21 cellular contexts compared by ENCODE assay signal in genomic region chr11:66178183-66178582, GRCh38.
DNase-seq lines count a peak whose midpoint lies in the region; ATAC-seq, FAIRE-seq and TF ChIP-seq lines count a peak whose summit lies in the region.
"Had no signal": no experiment of that assay in that cellular context is flagged by ENCODE, and none has a peak within 500 bp of the region (broad histone marks: within the 10 kb centered on the region; RNA-seq: fewer than 3 reads in every experiment).

No MANE protein-coding gene starts in this region.

- no peaks in the 10 kb centered on the region for H3K79me2 ChIP-seq in K562 (ENCODE audit: control insufficient read depth, insufficient read depth, low read length)

- in situ Hi-C loops in K562 (cut with MboI) = no loop called here

- H3K4me1 Mint-ChIP-seq in WTC11 = 0 out of 2 replicates have a peak, but pooled peaks cover 3% of the 10 kb centered on the region

- H3K9ac ChIP-seq in K562 (ENCODE audit: insufficient read depth in 1 of 2, low read depth in 2 of 2, low read length in 2 of 2) = no peak overlapping the region
- H3K9ac ChIP-seq: BLaER1 treated with 17β-estradiol and CSF1 and Interleukin-3, amounts not matched to agents 10 nM and 100 nM had no signal

- H3K36me3 Mint-ChIP-seq in WTC11 = no peaks in the 10 kb centered on the region

- BruUV-seq in K562 (replicated peaks; lab: Mats Ljungman, UMichigan) = no TSS peak

- FAIRE-seq in K562 (lab: Jason Lieb, UNC) = no peak
- FAIRE-seq: A549, D721Med, GM12891 had no signal

- no peak for TF ChIP-seq EP300 in K562 (IDR thresholded peaks at IDR 0.05; ENCODE audit: low read length)

- ATAC-seq in WTC11 (no peak), K562 (no peak)
- ATAC-seq: A549; CD8-positive, alpha-beta T cell had no signal

- no peaks in the 10 kb centered on the region for H3K9me3 ChIP-seq in HEK293 (ENCODE audit: control insufficient read depth, insufficient read depth, low read depth, low read length)
- H3K9me3 ChIP-seq in K562 (replicated peaks; ENCODE audit: control insufficient read depth, insufficient read depth, low read depth, low read length) = no peaks in the 10 kb centered on the region
- H3K9me3 ChIP-seq: A549; BLaER1 treated with 17β-estradiol and CSF1 and Interleukin-3, amounts not matched to agents 10 nM and 100 nM; Caco-2 had no signal

- H3K27ac ChIP-seq in HEK293 (ENCODE audit: extremely low read depth, low read depth, low read length) = no peak overlapping the region
- no peak overlapping the region for H3K27ac ChIP-seq in K562 (ENCODE audit: extremely low read depth, low read depth, low read length)
- H3K27ac ChIP-seq: A549; BLaER1 treated with 17β-estradiol and CSF1 and Interleukin-3, amounts not matched to agents 10 nM and 100 nM; C4-2B had no signal

- intact Hi-C loops in K562 (cut with micrococcal nuclease) = no loop called here

- H3K36me3 ChIP-seq in HEK293 (ENCODE audit: control insufficient read depth in 2 of 2, insufficient read depth in 1 of 2, low read length in 2 of 2) (no peaks in the 10 kb centered on the region), K562 (ENCODE audit: control insufficient read depth, insufficient read depth, low read length) (no peaks in the 10 kb centered on the region)

- 0 out of 2 replicates have a peak, but pooled peaks cover 3% of the 10 kb centered on the region for H3K9me3 Mint-ChIP-seq in WTC11
- H3K9me3 Mint-ChIP-seq: CD4-positive, alpha-beta T cell; CD8-positive, alpha-beta T cell had no signal

- H3K27ac Mint-ChIP-seq in WTC11 = no peak overlapping the region
- H3K27ac Mint-ChIP-seq: B cell; CD8-positive, alpha-beta T cell had no signal

- H3K4me3 ChIP-seq in HEK293 (ENCODE audit: low read depth, low read length) (no peak overlapping the region), K562 (no peak overlapping the region)
- H3K4me3 ChIP-seq: A549; BLaER1 treated with 17β-estradiol and CSF1 and Interleukin-3, amounts not matched to agents 10 nM and 100 nM had no signal

- no peak for TF ChIP-seq POLR2A in K562 (conservative IDR thresholded peaks at IDR 0.05)

- H3K4me1 ChIP-seq in HEK293 (ENCODE audit: control insufficient read depth, insufficient read depth, low read length) = no peaks in the 10 kb centered on the region
- H3K4me1 ChIP-seq in K562 (replicated peaks in 1 of 2; ENCODE audit: control insufficient read depth in 2 of 2, insufficient read depth in 2 of 2, low read length in 2 of 2) = no peaks in the 10 kb centered on the region; a peak in 1 of 5 replicates

- no peak overlapping the region for H3K4me3 Mint-ChIP-seq in WTC11
- H3K4me3 Mint-ChIP-seq: B cell; CD4-positive, alpha-beta T cell; CD8-positive, alpha-beta T cell had no signal

- no peak overlapping the region for H3K4me2 ChIP-seq in K562 (ENCODE audit: insufficient read depth, low read length)
- H3K4me2 ChIP-seq: A549; BLaER1 treated with 17β-estradiol and CSF1 and Interleukin-3, amounts not matched to agents 10 nM and 100 nM had no signal

- no peak overlapping the region for H2AFZ ChIP-seq in K562 (ENCODE audit: low read depth, low read length)

- no peaks in the 10 kb centered on the region for H3K27me3 Mint-ChIP-seq in WTC11 (ENCODE audit: low read depth)
- H3K27me3 Mint-ChIP-seq: B cell; CD4-positive, alpha-beta T cell had no signal

- WGBS in K562 (ENCODE audit: insufficient coverage, low coverage, missing lambda C conversion rate) = 70% methylated on average over 2 of the region's 2 CpGs

- DNase-seq in WTC11 (ENCODE audit: low spot score) (no peak), K562 (ENCODE audit: extremely low read depth in 1 of 4, low spot score in 3 of 4) (no peak), DMS153 treated with DMSO at 0.1 percent for 48 hours (lab: John Stamatoyannopoulos, UW; ENCODE audit: unreplicated experiment) (no peak), OCI-M2 (lab: John Stamatoyannopoulos, UW; ENCODE audit: unreplicated experiment) (no peak)
- DNase-seq: AML-193; Caco-2; Calu3; CD4-positive, alpha-beta T cell; CD8-positive, alpha-beta T cell; DMS53; DMS79; DND-41; EL; GDM1 had no signal

- no peak for TF ChIP-seq CTCF in HEK293 (tag by site-specific recombination; IDR thresholded peaks at IDR 0.05)
- TF ChIP-seq CTCF in WTC11 (IDR thresholded peaks at IDR 0.05) = no peak
- no peak for TF ChIP-seq CTCF in K562 (IDR thresholded peaks at IDR 0.05 in 2 of 3, conservative IDR thresholded peaks at IDR 0.05 in 1 of 3; ENCODE audit: insufficient read depth in 2 of 3, low read depth in 1 of 3, low read length in 3 of 3)

- TF ChIP-seq RAD21 in K562 (CRISPR knock-in tag; conservative IDR thresholded peaks at IDR 0.05 in 1 of 2, IDR thresholded peaks at IDR 0.05 in 1 of 2) = no peak

- H4K20me1 ChIP-seq in K562 (replicated peaks; ENCODE audit: control insufficient read depth, insufficient read depth, low read length) = no peaks in the 10 kb centered on the region

- POLR2A ChIA-PET in HEK293 (lab: Yijun Ruan, JAX) (no interaction called here), WTC11 (lab: Charles Lee) (no interaction called here), K562 (lab: Yijun Ruan, JAX) (no interaction called here)

- no peaks in the 10 kb centered on the region for H3K9me1 ChIP-seq in K562 (ENCODE audit: control insufficient read depth, insufficient read depth, low read length)

- CTCF ChIA-PET in HEK293 (lab: Yijun Ruan, JAX) = interaction anchor here (0.6 kb wide), 1 partner anchor 280 kb away, joined by 3 read pairs; no protein-coding TSS in a partner anchor
- CTCF ChIA-PET in WTC11 (lab: Charles Lee) = no interaction called here
- CTCF ChIA-PET in K562 (lab: Yijun Ruan, JAX; ENCODE audit: low intra/inter-chr PET ratio) = no interaction called here

- no peaks in the 10 kb centered on the region for H3K27me3 ChIP-seq in K562 (ENCODE audit: control insufficient read depth in 2 of 2, insufficient read depth in 2 of 2, low read length in 2 of 2)
- H3K27me3 ChIP-seq: BLaER1 treated with 17β-estradiol and CSF1 and Interleukin-3, amounts not matched to agents 10 nM and 100 nM had no signal

TF ChIP-seq in HEK293, 187 proteins besides CTCF, POLR2A, EP300 and RAD21:
- TF ChIP-seq ZNF747 (tag by site-specific recombination; IDR thresholded peaks at IDR 0.05) = no peak
- TF ChIP-seq ZNF146 (tag by site-specific recombination; IDR thresholded peaks at IDR 0.05) = peak; percentile 87

TF ChIP-seq in WTC11, 78 proteins besides CTCF, POLR2A, EP300 and RAD21:
- TF ChIP-seq MLX (CRISPR knock-in tag; IDR thresholded peaks at IDR 0.05) (no peak), ATF1 (CRISPR knock-in tag; IDR thresholded peaks at IDR 0.05) (no peak), TCF7 (CRISPR knock-in tag; IDR thresholded peaks at IDR 0.05; ENCODE audit: low read depth) (no peak), FOXJ3 (CRISPR knock-in tag; IDR thresholded peaks at IDR 0.05; ENCODE audit: borderline replicate concordance) (no peak), CREB1 (CRISPR knock-in tag; IDR thresholded peaks at IDR 0.05) (no peak), ZNF121 (CRISPR knock-in tag; IDR thresholded peaks at IDR 0.05) (no peak), ESRRA (CRISPR knock-in tag; IDR thresholded peaks at IDR 0.05; ENCODE audit: borderline replicate concordance) (no peak), HMGA2 (CRISPR knock-in tag; IDR thresholded peaks at IDR 0.05) (0 out of 2 replicates have a peak, but pooled peaks have one; percentile 18)
- TF ChIP-seq, protein P1, sequence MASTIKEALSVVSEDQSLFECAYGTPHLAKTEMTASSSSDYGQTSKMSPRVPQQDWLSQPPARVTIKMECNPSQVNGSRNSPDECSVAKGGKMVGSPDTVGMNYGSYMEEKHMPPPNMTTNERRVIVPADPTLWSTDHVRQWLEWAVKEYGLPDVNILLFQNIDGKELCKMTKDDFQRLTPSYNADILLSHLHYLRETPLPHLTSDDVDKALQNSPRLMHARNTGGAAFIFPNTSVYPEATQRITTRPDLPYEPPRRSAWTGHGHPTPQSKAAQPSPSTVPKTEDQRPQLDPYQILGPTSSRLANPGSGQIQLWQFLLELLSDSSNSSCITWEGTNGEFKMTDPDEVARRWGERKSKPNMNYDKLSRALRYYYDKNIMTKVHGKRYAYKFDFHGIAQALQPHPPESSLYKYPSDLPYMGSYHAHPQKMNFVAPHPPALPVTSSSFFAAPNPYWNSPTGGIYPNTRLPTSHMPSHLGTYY (CRISPR knock-in tag; IDR thresholded peaks at IDR 0.05) = no peak
TF ChIP-seq in WTC11: peak in this region for 1.

TF ChIP-seq in K562, 482 proteins besides CTCF, POLR2A, EP300 and RAD21:
- no peak for TF ChIP-seq SETDB1 (IDR thresholded peaks at IDR 0.05; ENCODE audit: low read length)
- TF ChIP-seq MTF1 (CRISPR knock-in tag; IDR thresholded peaks at IDR 0.05; ENCODE audit: borderline replicate concordance) = no peak
- no peak for TF ChIP-seq PTTG1 (tag; IDR thresholded peaks at IDR 0.05; ENCODE audit: low read depth)
- no peak for TF ChIP-seq ARID1B (IDR thresholded peaks at IDR 0.05)
- peak; percentile 73 for TF ChIP-seq ZNF146 (CRISPR knock-in tag; IDR thresholded peaks at IDR 0.05; ENCODE audit: unreplicated experiment)
- TF ChIP-seq RBM25 (IDR thresholded peaks at IDR 0.05; ENCODE audit: low read depth, low read length, severe bottlenecking) = peak; percentile 23
TF ChIP-seq in K562: peak in this region for 2.

Comparison
In these comparisons a context has a peak if more than half of its experiments do, and no peak if none do; other contexts are left out.
1. Of the 44 proteins assayed by ChIP-seq in both K562 and HEK293: peak only in K562: none; only in HEK293: none; in both: ZNF146; in neither: 43.